ENCODE assay signal across 11 cellular contexts in the genomic region with DNA sequence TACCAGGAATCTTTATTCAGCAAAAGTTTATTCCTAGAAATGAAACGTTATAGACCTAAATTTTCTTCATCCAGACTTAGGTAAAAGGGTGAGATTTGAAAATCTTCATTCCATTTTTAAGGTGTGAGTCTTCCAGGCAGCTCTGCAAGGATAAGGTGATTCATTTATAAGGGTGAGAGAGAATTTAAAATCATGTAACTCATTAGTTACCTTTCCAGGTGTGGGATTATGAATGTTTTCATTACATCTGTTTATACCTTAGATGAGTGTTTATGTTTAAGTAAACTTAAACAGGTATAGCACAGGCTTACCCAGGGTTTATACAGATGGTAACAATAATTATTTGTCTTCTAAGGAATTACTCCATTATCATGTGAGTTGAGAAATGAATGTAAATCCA. TPM values are rescaled to one million over a fixed set of nuclear protein-coding genes. Genes with fewer than 3 reads are reported as not detected.
DNase-seq lines count a peak whose midpoint lies in the region; FAIRE-seq and TF ChIP-seq lines count a peak whose summit lies in the region.
"Had no signal": no experiment of that assay in that cellular context is flagged by ENCODE, and none has a peak within 500 bp of the region (broad histone marks: within the 10 kb centered on the region; RNA-seq: fewer than 3 reads in every experiment).

No MANE protein-coding gene starts in this region.

- intact Hi-C loops in PC-9 (cut with micrococcal nuclease; ENCODE audit: unreplicated experiment): loop anchor here (5.0 kb wide), 2 partner anchors 114 to 196 kb away; no protein-coding TSS in a partner anchor

- H3K4me1 ChIP-seq in PC-9 (replicated peaks; ENCODE audit: insufficient read depth) (peaks cover 48% of the 10 kb centered on the region), muscle layer of duodenum (ENCODE audit: control insufficient read depth in 1 of 2, insufficient read depth in 2 of 2, low read length in 2 of 2) (peaks cover 4 to 47% of the 10 kb centered on the region in 2 donors), suprapubic skin (peaks cover 44% of the 10 kb centered on the region)

- H3K9me3 ChIP-seq in PC-9 (ENCODE audit: insufficient read depth, low read depth) (no peaks in the 10 kb centered on the region), muscle layer of duodenum (ENCODE audit: control insufficient read depth in 1 of 2, low read length in 2 of 2) (no peaks in the 10 kb centered on the region), suprapubic skin (no peaks in the 10 kb centered on the region)

- no peak for TF ChIP-seq EP300 in suprapubic skin (IDR thresholded peaks at IDR 0.05)

- DNase-seq in PC-9 (no peak), cardiac fibroblast (ENCODE audit: low read depth in 2 of 2) (no peak), suprapubic skin (ENCODE audit: low spot score in 2 of 2) (no peak), medulla oblongata (ENCODE audit: extremely low spot score) (no peak), NCI-H2171 (lab: John Stamatoyannopoulos, UW) (no peak), GM12891 (ENCODE audit: insufficient read length, low spot score) (no peak)
- DNase-seq: C1 segment of cervical spinal cord; DND-41; Right ventricle myocardium superior; stimulated activated naive CD4-positive, alpha-beta T cell had no signal

- H3K4me2 ChIP-seq in PC-9: peak overlapping the region; percentile 92

- H3K36me3 ChIP-seq in PC-9 (ENCODE audit: low read depth) (peaks cover 34% of the 10 kb centered on the region), muscle layer of duodenum (ENCODE audit: control insufficient read depth in 1 of 2, insufficient read depth in 2 of 2, low read length in 2 of 2) (peaks cover under 1% of the 10 kb centered on the region in 2 donors), suprapubic skin (no peaks in the 10 kb centered on the region)

- POLR2A ChIA-PET in PC-9 (lab: Charles Lee; ENCODE audit: unreplicated experiment): no interaction called here

- TF ChIP-seq POLR2A in suprapubic skin (IDR thresholded peaks at IDR 0.05) (no peak), GM12891 (IDR thresholded peaks at IDR 0.05; ENCODE audit: low read depth, low read length) (no peak)

- FAIRE-seq in GM12891 (lab: Jason Lieb, UNC): no peak

- peaks cover 62% of the 10 kb centered on the region for H3K79me2 ChIP-seq in PC-9 (ENCODE audit: low read depth)

- no peaks in the 10 kb centered on the region for H4K20me1 ChIP-seq in PC-9 (ENCODE audit: insufficient read depth)

- no peak overlapping the region for H2AFZ ChIP-seq in PC-9

- H3K4me3 ChIP-seq in PC-9: peak overlapping the region; percentile 92; the same call in 1 of the 2 replicates
- peak overlapping the region; percentile 85 to 88 for H3K4me3 ChIP-seq in cardiac fibroblast (replicated peaks in 1 of 2; ENCODE audit: low read depth in 2 of 2, low read length in 2 of 2)
- peak overlapping the region; percentile 79 to 86 for H3K4me3 ChIP-seq in muscle layer of duodenum (ENCODE audit: low read depth in 1 of 2, low read length in 2 of 2)
- H3K4me3 ChIP-seq in suprapubic skin: no peak overlapping the region

- H3K9me2 ChIP-seq in PC-9 (ENCODE audit: insufficient read depth): no peaks in the 10 kb centered on the region; the same call in 1 of the 2 replicates

- H3K27me3 ChIP-seq in PC-9 (ENCODE audit: insufficient read depth, low read depth) (no peaks in the 10 kb centered on the region), muscle layer of duodenum (ENCODE audit: low read depth, low read length) (no peaks in the 10 kb centered on the region), suprapubic skin (no peaks in the 10 kb centered on the region)

- TF ChIP-seq CTCF in PC-9 (conservative IDR thresholded peaks at IDR 0.05) (no peak), cardiac fibroblast (IDR thresholded peaks at IDR 0.05; ENCODE audit: low read depth, low read length) (no peak), suprapubic skin (IDR thresholded peaks at IDR 0.05) (no peak)

- CTCF ChIA-PET in PC-9 (lab: Charles Lee): no interaction called here

- H3K27ac ChIP-seq in PC-9 (peak overlapping the region; percentile 68), muscle layer of duodenum (ENCODE audit: low read length) (peak overlapping the region; percentile 47), suprapubic skin (peak overlapping the region; percentile 8)

- 54% methylated on average over 1 of the region's 1 CpG for WGBS in suprapubic skin

- peaks cover 45% of the 10 kb centered on the region for H3F3A ChIP-seq in PC-9 (ENCODE audit: insufficient read depth, low read depth)

- no TSS peak for BruUV-seq in PC-9 (replicated peaks; lab: Mats Ljungman, UMichigan)

TF ChIP-seq in GM12891, 5 proteins besides CTCF, POLR2A, EP300 and RAD21:
- no peak for TF ChIP-seq TAF1 (IDR thresholded peaks at IDR 0.05; ENCODE audit: low read depth, low read length)
- no peak for TF ChIP-seq POU2F2 (IDR thresholded peaks at IDR 0.05; ENCODE audit: low read depth, low read length)
- no peak for TF ChIP-seq SPI1 (IDR thresholded peaks at IDR 0.05; ENCODE audit: low read depth, low read length)
- TF ChIP-seq PAX5 (IDR thresholded peaks at IDR 0.05; ENCODE audit: insufficient read depth, low read length, severe bottlenecking): no peak
TF ChIP-seq in GM12891: peak in this region for 0.

RNA-seq across cellular contexts. Expression of gene PRSS23, which starts 2.8 kb away (rescaled TPM):
- total RNA-seq in PC-9 (2021): 221 and 235 TPM in 2 replicates
- 10 to 100 TPM; 13.0 to 29.1 (median 18.9) TPM for total RNA-seq in suprapubic skin
- not detected for polyA plus RNA-seq in GM12891 (2012; ENCODE audit: low read depth, missing spikeins)

Comparison
In these comparisons a context has a peak if more than half of its experiments do, and no peak if none do; other contexts are left out.
1. H3K27ac ChIP-seq: peak in every context shown above with its lines; median percentile 68 in PC-9; 47 in muscle layer of duodenum; 8 in suprapubic skin.